Comparison of ENCODE assay signal across 21 cellular contexts in genomic region chr1:211198880-211199279, GRCh38.
"Had no signal": no experiment of that assay in that cellular context is flagged by ENCODE, and none has a peak within 500 bp of the region (broad histone marks: within the 10 kb centered on the region; RNA-seq: fewer than 3 reads in every experiment).

No MANE protein-coding gene starts in this region.

- ATAC-seq: effector memory CD8-positive, alpha-beta T cell; gastrocnemius medialis; left ventricle myocardium superior; naive thymus-derived CD4-positive, alpha-beta T cell; psoas muscle; right lobe of liver; stimulated activated memory B cell treated with anti-CD40 and anti-IgM and Interleukin-4, amounts not matched to agents 10 μg/mL and 1 μg/mL and 100 μg/mL, for 72 hours had no signal

- H3K9me3 ChIP-seq: esophagus muscularis mucosa, gastrocnemius medialis, psoas muscle, right lobe of liver, tibial artery, upper lobe of left lung, uterus had no signal

- DNase-seq: effector memory CD8-positive, alpha-beta T cell; gastrocnemius medialis; immature natural killer cell; kidney; left cardiac atrium; left ventricle myocardium superior; naive thymus-derived CD4-positive, alpha-beta T cell; nephron progenitor cell; psoas muscle; retina; right lobe of liver; spleen; stimulated activated CD4-positive, alpha-beta T cell treated with anti-CD3 and anti-CD28 coated beads, Interleukin-15, amount 100 ng/mL, for 24 hours; stimulated activated CD4-positive, alpha-beta T cell treated with anti-CD3 and anti-CD28 coated beads, Interleukin-1b, Interleukin-23, amount 100 ng/mL, for 48 hours; stimulated activated CD4-positive, alpha-beta T cell treated with anti-CD3 and anti-CD28 coated beads, Interleukin-4, amount 100 ng/mL, for 24 hours; tibial artery; upper lobe of left lung; uterus had no signal

- FAIRE-seq: kidney had no signal

- H3K4me1 ChIP-seq: esophagus muscularis mucosa, gastrocnemius medialis, psoas muscle, right lobe of liver, spleen, tibial artery, upper lobe of left lung, uterus had no signal

- H3K27me3 ChIP-seq: esophagus muscularis mucosa, gastrocnemius medialis, right lobe of liver, spleen, tibial artery, upper lobe of left lung, uterus had no signal

- H3K27ac ChIP-seq: epithelial cell of prostate, esophagus muscularis mucosa, gastrocnemius medialis, psoas muscle, right lobe of liver, spleen, tibial artery, upper lobe of left lung, uterus had no signal

- H3K36me3 ChIP-seq: esophagus muscularis mucosa, gastrocnemius medialis, right lobe of liver, spleen, tibial artery, upper lobe of left lung, uterus had no signal

- H3K4me3 ChIP-seq: esophagus muscularis mucosa, gastrocnemius medialis, psoas muscle, right lobe of liver, spleen, tibial artery, upper lobe of left lung, uterus had no signal
